ENCODE assay signal across 20 cellular contexts in the genomic region with DNA sequence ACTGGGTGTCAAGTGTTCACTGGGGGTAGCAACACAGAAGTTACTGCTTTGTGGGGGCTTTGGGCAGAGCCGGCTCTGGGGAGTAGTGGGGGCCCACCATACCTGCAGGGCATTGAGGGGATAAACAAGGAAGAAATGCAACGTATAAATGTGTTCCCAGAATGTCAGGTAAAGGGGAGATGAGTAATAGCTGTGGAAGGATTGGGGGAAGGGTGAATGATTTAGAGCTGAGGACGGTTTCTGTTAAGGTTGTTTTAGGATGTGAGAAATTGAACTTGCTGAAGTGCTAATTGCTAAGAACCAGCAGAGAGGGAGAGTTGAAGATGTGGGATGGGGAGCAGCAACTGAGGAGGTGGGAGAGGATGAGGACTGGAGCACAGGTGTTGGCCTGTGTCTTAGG. TPM values are rescaled to one million over a fixed set of nuclear protein-coding genes. Genes with fewer than 3 reads are reported as not detected.
A peak's percentile ranks its signal among the peaks of the same experiment; 100 is the strongest.
DNase-seq lines count a peak whose midpoint lies in the region; ATAC-seq, FAIRE-seq and TF ChIP-seq lines count a peak whose summit lies in the region.
"Had no signal": no experiment of that assay in that cellular context is flagged by ENCODE, and none has a peak within 500 bp of the region (broad histone marks: within the 10 kb centered on the region; RNA-seq: fewer than 3 reads in every experiment).

No MANE protein-coding gene starts in this region.

- no peak overlapping the region for H3K4me3 Mint-ChIP-seq in nephron progenitor cell
- H3K4me3 Mint-ChIP-seq: CD8-positive, alpha-beta T cell had no signal

- no peaks in the 10 kb centered on the region for H3K9me2 ChIP-seq in PC-9 (ENCODE audit: insufficient read depth)

- no peak for ATAC-seq in left ventricle myocardium superior
- ATAC-seq: CD8-positive, alpha-beta T cell had no signal

- peaks cover 6% of the 10 kb centered on the region; the same call in 1 of the 2 replicates for H3F3A ChIP-seq in PC-9 (ENCODE audit: insufficient read depth, low read depth)

- H3K4me2 ChIP-seq in PC-9 = peak overlapping the region; percentile 73

- POLR2A ChIA-PET in PC-9 (lab: Charles Lee; ENCODE audit: unreplicated experiment) = interaction anchor here (0.6 kb wide), 3 partner anchors 415 to 742 kb away, joined by 3 to 4 read pairs (median 3); no protein-coding TSS in a partner anchor

- peak; percentile 21 for DNase-seq in Caki2 (ENCODE audit: low read depth)
- DNase-seq in PC-9 = peak; percentile 10 to 45
- DNase-seq in bronchial epithelial cell (ENCODE audit: low read depth) = peak; percentile 52
- DNase-seq in nephron progenitor cell = no peak
- no peak for DNase-seq in left ventricle myocardium superior
- DNase-seq in NCI-H1092 treated with DMSO at 0.1 percent for 48 hours (lab: John Stamatoyannopoulos, UW) = no peak
- DNase-seq in HuH-7.5 (ENCODE audit: low spot score) = no peak
- DNase-seq: CD8-positive, alpha-beta T cell; DMS53; EL; Kasumi-1; MM.1S; NCI-H1092; NCI-H2081; SIG-M5 had no signal

- no TSS peak for BruUV-seq in PC-9 (replicated peaks; lab: Mats Ljungman, UMichigan)

- CTCF ChIA-PET in PC-9 (lab: Charles Lee) = interaction anchor here (0.6 kb wide), 2 partner anchors 11 to 480 kb away, joined by 3 read pairs; no protein-coding TSS in a partner anchor

- H3K4me3 ChIP-seq in PC-9 = no peak overlapping the region
- H3K4me3 ChIP-seq in bronchial epithelial cell (ENCODE audit: low read depth, low read length) = no peak overlapping the region

- H2AFZ ChIP-seq in PC-9 = peak overlapping the region; percentile 72

- H3K27me3 ChIP-seq in PC-9 (ENCODE audit: insufficient read depth, low read depth) = no peaks in the 10 kb centered on the region
- H3K27me3 ChIP-seq in bronchial epithelial cell (ENCODE audit: control insufficient read depth, insufficient read depth, low read length) = no peaks in the 10 kb centered on the region

- H3K27ac ChIP-seq in PC-9 = peak overlapping the region; percentile 84
- H3K27ac ChIP-seq: HL-60 had no signal

- peaks cover 19% of the 10 kb centered on the region for H3K4me1 ChIP-seq in PC-9 (replicated peaks; ENCODE audit: insufficient read depth)

- peak overlapping the region; percentile 9 for H3K27ac Mint-ChIP-seq in nephron progenitor cell
- H3K27ac Mint-ChIP-seq: CD8-positive, alpha-beta T cell had no signal

- H4K20me1 ChIP-seq in PC-9 (ENCODE audit: insufficient read depth) = no peaks in the 10 kb centered on the region

- peaks cover 30% of the 10 kb centered on the region for H3K36me3 Mint-ChIP-seq in nephron progenitor cell (ENCODE audit: low read depth)
- H3K36me3 Mint-ChIP-seq: CD8-positive, alpha-beta T cell had no signal

- intact Hi-C loops in PC-9 (cut with micrococcal nuclease; ENCODE audit: unreplicated experiment) = loop anchor here (10.0 kb wide), 1 partner anchor 553 kb away; no protein-coding TSS in a partner anchor
- intact Hi-C loops in left ventricle myocardium superior (cut with micrococcal nuclease) = no loop called here

- no peaks in the 10 kb centered on the region for H3K9me3 ChIP-seq in PC-9 (ENCODE audit: insufficient read depth, low read depth)

- H3K36me3 ChIP-seq in PC-9 (ENCODE audit: low read depth) = no peaks in the 10 kb centered on the region
- no peaks in the 10 kb centered on the region for H3K36me3 ChIP-seq in bronchial epithelial cell (ENCODE audit: control insufficient read depth, insufficient read depth, low read length)

- FAIRE-seq in bronchial epithelial cell (lab: Jason Lieb, UNC) = no peak
- FAIRE-seq: A204.1, GM12891, GM18507, H54 had no signal

- no peak for TF ChIP-seq CTCF in PC-9 (conservative IDR thresholded peaks at IDR 0.05)
- TF ChIP-seq CTCF in bronchial epithelial cell (IDR thresholded peaks at IDR 0.05; ENCODE audit: insufficient read depth, low read length, severe bottlenecking) = no peak
- no peak for TF ChIP-seq CTCF in nephron progenitor cell (IDR thresholded peaks at IDR 0.05)

- H3K79me2 ChIP-seq in PC-9 (ENCODE audit: low read depth) = no peaks in the 10 kb centered on the region

- H3K9me3 Mint-ChIP-seq in nephron progenitor cell = no peaks in the 10 kb centered on the region
- H3K9me3 Mint-ChIP-seq: CD8-positive, alpha-beta T cell had no signal

- H3K27me3 Mint-ChIP-seq in nephron progenitor cell (ENCODE audit: low read depth, poor library complexity) = no peaks in the 10 kb centered on the region

- H3K4me1 Mint-ChIP-seq in nephron progenitor cell = peaks cover 31% of the 10 kb centered on the region

- in situ Hi-C loops in Caki2 (cut with HindIII; ENCODE audit: low pct_unique_long_range_greater_than_20kb, low sequenced_read_pairs) = no loop called here

RNA-seq across cellular contexts. Expression of a gene that starts 10.7 kb away (rescaled TPM):
- total RNA-seq in Caki2 (2014; rRNA removed; shearing (Covaris generic); ENCODE audit: low replicate concordance) = 24.6 and 46.8 TPM in 2 replicates
- total RNA-seq in PC-9 (2021) (0.39 TPM in 1 of 2 replicates, not detected in the other), bronchial epithelial cell (3.7 and 11.8 TPM in 2 replicates), left ventricle myocardium superior (not detected)
- total RNA-seq: CD8-positive, alpha-beta T cell had no signal

RNA-seq across cellular contexts. Expression of a gene that starts 36.9 kb away (rescaled TPM):
- total RNA-seq in Caki2 (2014; rRNA removed; shearing (Covaris generic); ENCODE audit: low replicate concordance) = 15.6 and 20.1 TPM in 2 replicates
- total RNA-seq in PC-9 (2021) (81.5 and 91.6 TPM in 2 replicates), bronchial epithelial cell (1.1 and 1.2 TPM in 2 replicates), left ventricle myocardium superior (1.3 TPM)

RNA-seq across cellular contexts. Expression of a gene that starts 58.9 kb away (rescaled TPM):
- 6.0 and 15.1 TPM in 2 replicates for total RNA-seq in Caki2 (2014; rRNA removed; shearing (Covaris generic); ENCODE audit: low replicate concordance)
- 1.6 and 2.4 TPM in 2 replicates for total RNA-seq in PC-9 (2021)
- total RNA-seq in bronchial epithelial cell = 1.6 and 5.2 TPM in 2 replicates
- 9.6 TPM for total RNA-seq in left ventricle myocardium superior

Comparison
In these comparisons a context has a peak if more than half of its experiments do, and no peak if none do; other contexts are left out.
1. DNase-seq: peak in Caki2 (single experiment), PC-9 (2 of 2) and bronchial epithelial cell (single experiment); none in nephron progenitor cell (single experiment), left ventricle myocardium superior (single experiment), NCI-H1092 treated with DMSO at 0.1 percent for 48 hours (single experiment) and HuH-7.5 (single experiment).